ENCODE assay signal across 17 cellular contexts in genomic region chr14:31489680-31490079, GRCh38. TPM values are rescaled to one million over a fixed set of nuclear protein-coding genes. Genes with fewer than 3 reads are reported as not detected.
DNase-seq lines count a peak whose midpoint lies in the region; ATAC-seq and TF ChIP-seq lines count a peak whose summit lies in the region.
"Had no signal": no experiment of that assay in that cellular context is flagged by ENCODE, and none has a peak within 500 bp of the region (broad histone marks: within the 10 kb centered on the region; RNA-seq: fewer than 3 reads in every experiment).

No MANE protein-coding gene starts in this region.

- TF ChIP-seq CTCF in GM12865 (IDR thresholded peaks at IDR 0.05; ENCODE audit: insufficient read depth, low read depth, low read length, missing control alignments) (no peak), OCI-LY1 (IDR thresholded peaks at IDR 0.05; ENCODE audit: low read length) (no peak)

- POLR2A ChIA-PET in CD8-positive, alpha-beta memory T cell (lab: Charles Lee): no interaction called here

- peaks cover 6 to 31% of the 10 kb centered on the region in 2 donors for H3K27me3 Mint-ChIP-seq in CD8-positive, alpha-beta memory T cell
- no peaks in the 10 kb centered on the region for H3K27me3 Mint-ChIP-seq in activated naive CD4-positive, alpha-beta T cell treated with anti-CD3 and anti-CD28 coated beads for 36 hours (ENCODE audit: low read depth)

- H3K27ac ChIP-seq in OCI-LY1 (ENCODE audit: low read depth, low read length, poor library complexity, severe bottlenecking): peak overlapping the region; percentile 79
- no peak overlapping the region for H3K27ac ChIP-seq in CD8-positive, alpha-beta memory T cell (ENCODE audit: low read depth, low read length)
- H3K27ac ChIP-seq: lower lobe of right lung, SJCRH30, vagina had no signal

- DNase-seq in GM12865 (ENCODE audit: low read depth): peak; percentile 16
- no peak for DNase-seq in NCI-H69 (lab: John Stamatoyannopoulos, UW)
- no peak for DNase-seq in CD8-positive, alpha-beta memory T cell
- no peak for DNase-seq in activated CD8-positive, alpha-beta memory T cell treated with anti-CD3 and anti-CD28 coated beads, Interleukin-2, amount 50 U/mL, for 48 hours
- no peak for DNase-seq in activated naive CD4-positive, alpha-beta T cell treated with anti-CD3 and anti-CD28 coated beads for 36 hours
- DNase-seq: hippocampal formation, lower lobe of right lung, NCI-H2227 treated with DMSO at 0.1 percent for 48 hours, SJCRH30 had no signal

- H3K27me3 ChIP-seq in OCI-LY1 (ENCODE audit: insufficient read depth, low read length): no peaks in the 10 kb centered on the region
- no peaks in the 10 kb centered on the region for H3K27me3 ChIP-seq in CD8-positive, alpha-beta memory T cell (ENCODE audit: insufficient read depth, low read length, poor library complexity, severe bottlenecking)
- H3K27me3 ChIP-seq: SJCRH30, vagina had no signal

- H3K27ac Mint-ChIP-seq in CD8-positive, alpha-beta memory T cell: no peak overlapping the region
- H3K27ac Mint-ChIP-seq in activated naive CD4-positive, alpha-beta T cell treated with anti-CD3 and anti-CD28 coated beads for 36 hours: no peak overlapping the region
- H3K27ac Mint-ChIP-seq: activated T-helper 17 cell treated with anti-CD3 and anti-CD28 coated beads, Interleukin-2, amount 50 U/mL, for 72 hours had no signal

- H3F3A ChIP-seq in OCI-LY1 (ENCODE audit: insufficient read depth, low read length): no peaks in the 10 kb centered on the region

- no peak overlapping the region for H3K4me3 Mint-ChIP-seq in CD8-positive, alpha-beta memory T cell
- no peak overlapping the region for H3K4me3 Mint-ChIP-seq in activated naive CD4-positive, alpha-beta T cell treated with anti-CD3 and anti-CD28 coated beads for 36 hours
- H3K4me3 Mint-ChIP-seq: activated T-helper 17 cell treated with anti-CD3 and anti-CD28 coated beads, Interleukin-2, amount 50 U/mL, for 72 hours had no signal

- intact Hi-C loops in activated naive CD4-positive, alpha-beta T cell treated with anti-CD3 and anti-CD28 coated beads for 36 hours (cut with micrococcal nuclease): no loop called here

- no peaks in the 10 kb centered on the region for H4K20me1 ChIP-seq in OCI-LY1 (ENCODE audit: insufficient read depth, low read length)

- peaks cover 27% of the 10 kb centered on the region for H3K4me1 ChIP-seq in OCI-LY1 (ENCODE audit: insufficient read depth, low read length, severe bottlenecking)
- H3K4me1 ChIP-seq in CD8-positive, alpha-beta memory T cell (ENCODE audit: insufficient read depth, low read length): no peaks in the 10 kb centered on the region
- H3K4me1 ChIP-seq: SJCRH30, vagina had no signal

- peak overlapping the region; percentile 49 for H3K4me2 ChIP-seq in OCI-LY1 (ENCODE audit: low read length)

- no peaks in the 10 kb centered on the region for H3K36me3 ChIP-seq in OCI-LY1 (ENCODE audit: insufficient read depth, low read length)
- no peaks in the 10 kb centered on the region for H3K36me3 ChIP-seq in CD8-positive, alpha-beta memory T cell (ENCODE audit: insufficient read depth, low read length)
- H3K36me3 ChIP-seq: lower lobe of right lung, SJCRH30, vagina had no signal

- CTCF ChIA-PET in CD8-positive, alpha-beta memory T cell (lab: Charles Lee): no interaction called here
- CTCF ChIA-PET in activated naive CD4-positive, alpha-beta T cell treated with anti-CD3 and anti-CD28 coated beads for 36 hours (lab: Charles Lee): interaction anchor here (0.6 kb wide), 1 partner anchor 10 kb away, joined by 3 read pairs; no protein-coding TSS in a partner anchor

- H3K79me2 ChIP-seq in OCI-LY1 (ENCODE audit: insufficient read depth, low read length): no peaks in the 10 kb centered on the region

- no peak overlapping the region for H3K4me3 ChIP-seq in GM12865 (ENCODE audit: low read depth, low read length)
- peak overlapping the region; percentile 8 for H3K4me3 ChIP-seq in OCI-LY1 (ENCODE audit: low read depth, low read length, poor library complexity, severe bottlenecking)
- H3K4me3 ChIP-seq in CD8-positive, alpha-beta memory T cell (ENCODE audit: low read length): no peak overlapping the region
- H3K4me3 ChIP-seq: K562, lower lobe of right lung, SJCRH30, vagina had no signal

- no peak overlapping the region for H2AFZ ChIP-seq in OCI-LY1 (ENCODE audit: low read length)

- 0 out of 2 replicates have a peak overlapping the region, but pooled peaks have one; percentile 32 for H3K9ac ChIP-seq in OCI-LY1 (ENCODE audit: low read length)

- ATAC-seq in GM21367 (IDR thresholded peaks at IDR 0.05; ENCODE audit: unreplicated experiment) (peak; percentile 77), HG03175 (IDR thresholded peaks at IDR 0.05; ENCODE audit: unreplicated experiment) (peak; percentile 80)
- ATAC-seq: activated T-helper 17 cell treated with anti-CD3 and anti-CD28 coated beads, Interleukin-2, amount 50 U/mL, for 72 hours; K562 had no signal

- no peaks in the 10 kb centered on the region for H3K9me3 Mint-ChIP-seq in CD8-positive, alpha-beta memory T cell
- no peaks in the 10 kb centered on the region for H3K9me3 Mint-ChIP-seq in activated naive CD4-positive, alpha-beta T cell treated with anti-CD3 and anti-CD28 coated beads for 36 hours
- H3K9me3 Mint-ChIP-seq: activated T-helper 17 cell treated with anti-CD3 and anti-CD28 coated beads, Interleukin-2, amount 50 U/mL, for 72 hours had no signal

- no peaks in the 10 kb centered on the region for H3K36me3 Mint-ChIP-seq in CD8-positive, alpha-beta memory T cell
- no peaks in the 10 kb centered on the region for H3K36me3 Mint-ChIP-seq in activated naive CD4-positive, alpha-beta T cell treated with anti-CD3 and anti-CD28 coated beads for 36 hours (ENCODE audit: low read depth)

- no peaks in the 10 kb centered on the region for H3K4me1 Mint-ChIP-seq in CD8-positive, alpha-beta memory T cell
- no peaks in the 10 kb centered on the region for H3K4me1 Mint-ChIP-seq in activated naive CD4-positive, alpha-beta T cell treated with anti-CD3 and anti-CD28 coated beads for 36 hours (ENCODE audit: low read depth)
- H3K4me1 Mint-ChIP-seq: activated T-helper 17 cell treated with anti-CD3 and anti-CD28 coated beads, Interleukin-2, amount 50 U/mL, for 72 hours had no signal

- no peaks in the 10 kb centered on the region for H3K9me3 ChIP-seq in OCI-LY1 (ENCODE audit: low read length)
- no peaks in the 10 kb centered on the region for H3K9me3 ChIP-seq in CD8-positive, alpha-beta memory T cell (ENCODE audit: low read length)
- H3K9me3 ChIP-seq: lower lobe of right lung, vagina had no signal

- no peaks in the 10 kb centered on the region for H3K9me2 ChIP-seq in OCI-LY1 (ENCODE audit: low read depth, low read length)

RNA-seq across cellular contexts. Expression of gene GPR33, which starts 1.8 kb away (rescaled TPM):
- not detected for total RNA-seq in CD8-positive, alpha-beta memory T cell
- polyA plus RNA-seq in CD8-positive, alpha-beta memory T cell: not detected
- total RNA-seq in activated naive CD4-positive, alpha-beta T cell treated with anti-CD3 and anti-CD28 coated beads for 36 hours: not detected
- total RNA-seq: activated T-helper 17 cell treated with anti-CD3 and anti-CD28 coated beads, Interleukin-2, amount 50 U/mL, for 72 hours; bronchial epithelial cell; K562; lower lobe of right lung; osteoblast; SJCRH30; vagina had no signal
- polyA plus RNA-seq: K562 had no signal

RNA-seq across cellular contexts. Expression of gene DTD2, which starts 32.4 kb away (rescaled TPM):
- total RNA-seq in CD8-positive, alpha-beta memory T cell: 10 to 100 TPM; 28.4 to 28.7 TPM
- polyA plus RNA-seq in CD8-positive, alpha-beta memory T cell: 18.0 TPM
- 10 to 100 TPM; 12.9 to 13.3 TPM for total RNA-seq in activated naive CD4-positive, alpha-beta T cell treated with anti-CD3 and anti-CD28 coated beads for 36 hours
